Comparison of ENCODE assay signal across 18 cellular contexts in genomic region chr2:215190588-215190987, GRCh38.
DNase-seq lines count a peak whose midpoint lies in the region; ATAC-seq and FAIRE-seq lines count a peak whose summit lies in the region.
"Had no signal": no experiment of that assay in that cellular context is flagged by ENCODE, and none has a peak within 500 bp of the region (broad histone marks: within the 10 kb centered on the region; RNA-seq: fewer than 3 reads in every experiment).

No MANE protein-coding gene starts in this region.

- ATAC-seq in HG03520 (IDR thresholded peaks at IDR 0.05; ENCODE audit: unreplicated experiment), result no peak
- ATAC-seq: CD8-positive, alpha-beta T cell; GM12878 had no signal

- peak; percentile 15 for FAIRE-seq in G401.6 (lab: Jason Lieb, UNC)
- FAIRE-seq in TTC549 (lab: Jason Lieb, UNC), result peak; percentile 61
- peak; percentile 8 for FAIRE-seq in endometrium (lab: Jason Lieb, UNC)
- FAIRE-seq: GM12878, GM19239, H1 had no signal

- no peak for DNase-seq in stimulated activated CD4-positive, alpha-beta T cell treated with anti-CD3 and anti-CD28 coated beads, Interleukin-12 subunit alpha, Interleukin-12 subunit beta, amount 100 ng/mL, for 4 hours
- no peak for DNase-seq in globus pallidus (ENCODE audit: low spot score)
- DNase-seq: Caco-2; CD4-positive, CD25-positive, alpha-beta regulatory T cell; CD8-positive, alpha-beta T cell; DMS153; DND-41; GDM1; GM23248; H7; HCEC 1CT had no signal
